8 cellular contexts compared by ENCODE assay signal in genomic region chr3:47380026-47380600, GRCh38. TPM values are rescaled to one million over a fixed set of nuclear protein-coding genes. Genes with fewer than 3 reads are reported as not detected.
DNase-seq lines count a peak whose midpoint lies in the region; ATAC-seq and TF ChIP-seq lines count a peak whose summit lies in the region.

No MANE protein-coding gene starts in this region.

- no peaks in the 10 kb centered on the region for H3K9me3 ChIP-seq in right cardiac atrium (ENCODE audit: control insufficient read depth, low read length)

- H3K9me3 Mint-ChIP-seq in activated CD4-positive, alpha-beta T cell treated with anti-CD3 and anti-CD28 coated beads, Interleukin-2, amount 10 ng/mL, durations not matched to agents 7 days and 5 days, result no peaks in the 10 kb centered on the region
- no peaks in the 10 kb centered on the region for H3K9me3 Mint-ChIP-seq in stimulated activated effector memory CD8-positive, alpha-beta T cell treated with anti-CD3 and anti-CD28 coated beads, Interleukin-12 subunit alpha, Interleukin-12 subunit beta, amount 100 ng/mL, for 72 hours

- H3K4me1 Mint-ChIP-seq in activated CD4-positive, alpha-beta T cell treated with anti-CD3 and anti-CD28 coated beads, Interleukin-2, amount 10 ng/mL, durations not matched to agents 7 days and 5 days, result peaks cover 46% of the 10 kb centered on the region
- H3K4me1 Mint-ChIP-seq in stimulated activated effector memory CD8-positive, alpha-beta T cell treated with anti-CD3 and anti-CD28 coated beads, Interleukin-12 subunit alpha, Interleukin-12 subunit beta, amount 100 ng/mL, for 72 hours, result peaks cover 56% of the 10 kb centered on the region

- H3K27me3 Mint-ChIP-seq in activated CD4-positive, alpha-beta T cell treated with anti-CD3 and anti-CD28 coated beads, Interleukin-2, amount 10 ng/mL, durations not matched to agents 7 days and 5 days, result no peaks in the 10 kb centered on the region

- intact Hi-C loops in right cardiac atrium (cut with DNase I), result no loop called here

- H3K27ac ChIP-seq in right cardiac atrium (ENCODE audit: low read length), result peak overlapping the region; percentile 62

- H3K27me3 ChIP-seq in right cardiac atrium (ENCODE audit: control insufficient read depth, insufficient read depth), result no peaks in the 10 kb centered on the region

- no peak for TF ChIP-seq CTCF in WI38 (IDR thresholded peaks at IDR 0.05; ENCODE audit: low read depth, low read length)

- WGBS in right cardiac atrium, result 12% methylated on average over 23 of the region's 23 CpGs

- H3K36me3 Mint-ChIP-seq in activated CD4-positive, alpha-beta T cell treated with anti-CD3 and anti-CD28 coated beads, Interleukin-2, amount 10 ng/mL, durations not matched to agents 7 days and 5 days (ENCODE audit: low read depth), result peaks cover 10% of the 10 kb centered on the region
- H3K36me3 Mint-ChIP-seq in stimulated activated effector memory CD8-positive, alpha-beta T cell treated with anti-CD3 and anti-CD28 coated beads, Interleukin-12 subunit alpha, Interleukin-12 subunit beta, amount 100 ng/mL, for 72 hours, result peaks cover 50% of the 10 kb centered on the region

- POLR2A ChIA-PET in activated CD4-positive, alpha-beta T cell treated with anti-CD3 and anti-CD28 coated beads, Interleukin-2, amount 10 ng/mL, durations not matched to agents 7 days and 5 days (lab: Charles Lee), result interaction anchor here (0.7 to 0.9 kb wide), 3 partner anchors 92 to 371 kb away, joined by 3 to 5 read pairs (median 3); partner anchors contain the start of gene SCAP

- peak overlapping the region; percentile 100 for H3K27ac Mint-ChIP-seq in activated CD4-positive, alpha-beta T cell treated with anti-CD3 and anti-CD28 coated beads, Interleukin-2, amount 10 ng/mL, durations not matched to agents 7 days and 5 days
- peak overlapping the region; percentile 99 for H3K27ac Mint-ChIP-seq in stimulated activated effector memory CD8-positive, alpha-beta T cell treated with anti-CD3 and anti-CD28 coated beads, Interleukin-12 subunit alpha, Interleukin-12 subunit beta, amount 100 ng/mL, for 72 hours

- no peaks in the 10 kb centered on the region for H3K4me1 ChIP-seq in right cardiac atrium (ENCODE audit: control insufficient read depth, insufficient read depth, low read length)

- peak overlapping the region; percentile 98 for H3K4me3 Mint-ChIP-seq in activated CD4-positive, alpha-beta T cell treated with anti-CD3 and anti-CD28 coated beads, Interleukin-2, amount 10 ng/mL, durations not matched to agents 7 days and 5 days
- H3K4me3 Mint-ChIP-seq in stimulated activated effector memory CD8-positive, alpha-beta T cell treated with anti-CD3 and anti-CD28 coated beads, Interleukin-12 subunit alpha, Interleukin-12 subunit beta, amount 100 ng/mL, for 72 hours, result peak overlapping the region; percentile 95

- H3K4me3 ChIP-seq in WI38 (ENCODE audit: low read depth, low read length) (peak overlapping the region; percentile 94), right cardiac atrium (ENCODE audit: low read length) (peak overlapping the region; percentile 68)

- no peak for ATAC-seq in right cardiac atrium
- ATAC-seq in stimulated activated effector memory CD8-positive, alpha-beta T cell treated with anti-CD3 and anti-CD28 coated beads, Interleukin-12 subunit alpha, Interleukin-12 subunit beta, amount 100 ng/mL, for 72 hours, result no peak

- no peak for DNase-seq in activated CD4-positive, alpha-beta T cell treated with anti-CD3 and anti-CD28 coated beads, Interleukin-2, amount 10 ng/mL, durations not matched to agents 7 days and 5 days
- DNase-seq in activated CD4-positive, alpha-beta T cell treated with anti-CD3 and anti-CD28 coated beads for 1 hour, result no peak
- no peak for DNase-seq in right cardiac atrium
- DNase-seq in stimulated activated effector memory CD8-positive, alpha-beta T cell treated with anti-CD3 and anti-CD28 coated beads, Interleukin-12 subunit alpha, Interleukin-12 subunit beta, amount 100 ng/mL, for 72 hours (ENCODE audit: low spot score in 2 of 2), result no peak
- no peak for DNase-seq in NCI-H1436 (lab: John Stamatoyannopoulos, UW)
- no peak for DNase-seq in stimulated activated CD4-positive, alpha-beta T cell treated with anti-CD3 and anti-CD28 coated beads, Interleukin-4, amount 100 ng/mL, for 24 hours
- no peak for DNase-seq in NCI-H1417 treated with DMSO at 0.1 percent for 48 hours (lab: John Stamatoyannopoulos, UW)

- CTCF ChIA-PET in activated CD4-positive, alpha-beta T cell treated with anti-CD3 and anti-CD28 coated beads, Interleukin-2, amount 10 ng/mL, durations not matched to agents 7 days and 5 days (lab: Charles Lee), result interaction anchor here (0.8 to 1.1 kb wide), 4 partner anchors 11 to 610 kb away, joined by 3 to 6 read pairs (median 3); no protein-coding TSS in a partner anchor

RNA-seq across cellular contexts. Expression of gene PTPN23, which starts 0.7 kb away (rescaled TPM):
- 10 to 100 TPM; 27.4 to 34.9 TPM for total RNA-seq in activated CD4-positive, alpha-beta T cell treated with anti-CD3 and anti-CD28 coated beads, Interleukin-2, amount 10 ng/mL, durations not matched to agents 7 days and 5 days
- 10 to 100 TPM; 17.7 to 23.0 (median 18.0) TPM for total RNA-seq in right cardiac atrium
- 14.1 TPM for polyA plus RNA-seq in right cardiac atrium
